Comparison of ENCODE assay signal across 8 cellular contexts in the genomic region with DNA sequence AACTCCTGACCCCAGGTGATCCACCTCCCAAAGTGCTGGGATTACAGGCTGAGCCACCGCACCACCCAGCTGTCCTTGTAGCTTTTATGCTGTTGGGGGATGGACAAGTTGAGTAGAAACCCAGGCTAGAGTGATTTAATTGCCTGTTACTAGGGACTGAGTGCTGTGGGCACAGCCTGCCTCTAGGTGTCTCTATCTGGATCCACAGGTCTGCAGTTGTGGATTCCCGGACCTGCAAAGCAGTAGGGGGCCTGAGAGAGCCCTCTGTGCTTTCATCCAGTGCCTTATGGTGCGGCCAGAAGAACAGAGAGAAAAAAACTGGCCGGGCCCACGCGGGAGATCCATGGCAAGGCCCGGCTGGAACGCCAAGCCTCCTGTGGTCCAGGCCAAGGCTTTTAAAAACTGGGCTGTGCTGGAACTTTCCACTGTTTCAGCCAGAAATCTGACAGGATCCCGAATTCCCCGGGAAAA. TPM values are rescaled to one million over a fixed set of nuclear protein-coding genes. Genes with fewer than 3 reads are reported as not detected.
DNase-seq lines count a peak whose midpoint lies in the region; ATAC-seq and TF ChIP-seq lines count a peak whose summit lies in the region.

No MANE protein-coding gene starts in this region.

- H3K4me3 Mint-ChIP-seq in chondrocyte (ENCODE audit: unreplicated experiment), result no peak overlapping the region

- 49% methylated on average over 10 of the region's 10 CpGs for WGBS in liver
- WGBS in transverse colon (ENCODE audit: low coverage in 1 of 2), 2 donors, result 33 to 45% methylated on average over 3 to 10 of the region's 10 CpGs

- ATAC-seq in GM19351 (IDR thresholded peaks at IDR 0.05; ENCODE audit: unreplicated experiment) (peak; percentile 43), HG03097 (IDR thresholded peaks at IDR 0.05; ENCODE audit: low FRiP score, unreplicated experiment) (no peak)

- no peaks in the 10 kb centered on the region for H3K27me3 ChIP-seq in AG04450 (ENCODE audit: control insufficient read depth, insufficient read depth, low read length)
- no peaks in the 10 kb centered on the region for H3K27me3 ChIP-seq in liver (ENCODE audit: control insufficient read depth in 4 of 4, insufficient read depth in 4 of 4, low read length in 3 of 4)
- H3K27me3 ChIP-seq in transverse colon, result peaks cover 8% of the 10 kb centered on the region

- H3K9me3 Mint-ChIP-seq in chondrocyte (ENCODE audit: low read depth), result no peaks in the 10 kb centered on the region

- in situ Hi-C loops in transverse colon (cut with MboI; ENCODE audit: low pct_ligation_motif_present in 1 of 4, low pct_unique_long_range_greater_than_20kb in 1 of 4, low sequenced_read_pairs in 3 of 4), result no loop called here

- H3K27ac ChIP-seq in AG04450 (ENCODE audit: low read depth, low read length) (peak overlapping the region; percentile 61), liver (ENCODE audit: low read depth in 1 of 2, low read length in 2 of 2) (no peak overlapping the region), transverse colon (peak overlapping the region in 2 of 4 donors; percentile 19 to 30)

- DNase-seq in AG04450 (ENCODE audit: low read depth, low spot score) (peak; percentile 60), NCI-H748 (lab: John Stamatoyannopoulos, UW; ENCODE audit: unreplicated experiment) (peak; percentile 88), chondrocyte (ENCODE audit: low spot score) (no peak), transverse colon (peak; percentile 33)
- DNase-seq in stimulated activated CD4-positive, alpha-beta T cell treated with anti-CD3 and anti-CD28 coated beads, Interleukin-2, amount 100 ng/mL, for 48 hours, result no peak

- peaks cover 42% of the 10 kb centered on the region for H3K4me1 Mint-ChIP-seq in chondrocyte (ENCODE audit: low read depth)

- H3K36me3 Mint-ChIP-seq in chondrocyte (ENCODE audit: low read depth), result peaks cover 3% of the 10 kb centered on the region

- peak; percentile 66 to 84 for TF ChIP-seq RAD21 in liver (IDR thresholded peaks at IDR 0.05)

- H3K9ac ChIP-seq in liver (ENCODE audit: low read depth in 1 of 2, low read length in 2 of 2), result no peak overlapping the region

- CTCF ChIA-PET in AG04450 (lab: Charles Lee), result interaction anchor here (0.6 to 2.2 kb wide), 14 partner anchors 9 to 274 kb away, joined by 3 to 10 read pairs (median 4); no protein-coding TSS in a partner anchor

- TF ChIP-seq EP300 in transverse colon (IDR thresholded peaks at IDR 0.05; ENCODE audit: low read depth), result no peak

- H3K36me3 ChIP-seq in liver (ENCODE audit: control insufficient read depth in 4 of 4, insufficient read depth in 3 of 4, low read depth in 1 of 4, low read length in 3 of 4), result peaks cover 0 to 25% (median 5%) of the 10 kb centered on the region in 4 donors
- no peaks in the 10 kb centered on the region for H3K36me3 ChIP-seq in transverse colon

- H3K4me1 ChIP-seq in liver (ENCODE audit: control insufficient read depth in 4 of 4, insufficient read depth in 4 of 4, low read length in 3 of 4) (peaks cover 3 to 28% (median 14%) of the 10 kb centered on the region in 4 donors), transverse colon (peaks cover 0 to 44% (median 14%) of the 10 kb centered on the region in 4 donors)

- intact Hi-C loops in transverse colon (cut with DNase I; ENCODE audit: low total_unique reads), result no loop called here

- no peaks in the 10 kb centered on the region for H3K9me3 ChIP-seq in AG04450 (ENCODE audit: control insufficient read depth, insufficient read depth, low read length)
- no peaks in the 10 kb centered on the region for H3K9me3 ChIP-seq in liver (ENCODE audit: control insufficient read depth in 4 of 4, low read length in 3 of 4)
- H3K9me3 ChIP-seq in transverse colon, result no peaks in the 10 kb centered on the region

- no peak overlapping the region for H3K4me3 ChIP-seq in AG04450 (ENCODE audit: low read depth, low read length)
- no peak overlapping the region for H3K4me3 ChIP-seq in liver (ENCODE audit: low read depth in 1 of 3, low read length in 3 of 3)
- no peak overlapping the region for H3K4me3 ChIP-seq in transverse colon

- H3K27me3 Mint-ChIP-seq in chondrocyte (ENCODE audit: low read depth), result no peaks in the 10 kb centered on the region

- no peak for TF ChIP-seq POLR2A in transverse colon (IDR thresholded peaks at IDR 0.05)

- POLR2A ChIA-PET in AG04450 (lab: Yijun Ruan, JAX), result no interaction called here

- TF ChIP-seq CTCF in AG04450 (IDR thresholded peaks at IDR 0.05; ENCODE audit: low read depth, low read length) (peak; percentile 85), chondrocyte (IDR thresholded peaks at IDR 0.05) (peak; percentile 80), liver (IDR thresholded peaks at IDR 0.05; ENCODE audit: low read depth, low read length, missing input control) (peak; percentile 49), transverse colon (IDR thresholded peaks at IDR 0.05) (peak; percentile 17 to 52 (median 29))

- H3K27ac Mint-ChIP-seq in chondrocyte (ENCODE audit: unreplicated experiment), result no peak overlapping the region

TF ChIP-seq in liver, 16 proteins besides CTCF, POLR2A, EP300 and RAD21:
- TF ChIP-seq FOXA1 (IDR thresholded peaks at IDR 0.05) (no peak), HNF4A (conservative IDR thresholded peaks at IDR 0.05) (peak in 1 of 2 donors; percentile 13)

RNA-seq across cellular contexts. Expression of a gene that starts 5.1 kb away (rescaled TPM):
- 21.2 and 27.7 TPM in 2 replicates for polyA plus RNA-seq in AG04450 (2011; rRNA removed)
- polyA minus RNA-seq in AG04450 (2011; rRNA and poly(A)+ RNA removed), result 15.5 and 20.6 TPM in 2 replicates
- 16.2 to 25.6 TPM (median 24.9 TPM) in 3 replicates for total RNA-seq in chondrocyte
- total RNA-seq in liver, result 10 to 100 TPM in 1 of 2 donors, 1 to 10 TPM in 1; 5.4 to 29.6 TPM
- 10 to 100 TPM; 16.7 to 47.5 TPM for polyA plus RNA-seq in liver
- 10 to 100 TPM in 3 of 4 donors, 1 to 10 TPM in 1; 9.0 to 46.6 (median 18.6) TPM for total RNA-seq in transverse colon

Comparison
In these comparisons a context has a peak if more than half of its experiments do, and no peak if none do; other contexts are left out.
1. DNase-seq: peak in AG04450 (single experiment), NCI-H748 (single experiment) and transverse colon (single experiment); none in chondrocyte (single experiment) and stimulated activated CD4-positive, alpha-beta T cell treated with anti-CD3 and anti-CD28 coated beads, Interleukin-2, amount 100 ng/mL, for 48 hours (0 of 2).
2. CTCF ChIP-seq: peak in every context shown above with its lines; median percentile 85 in AG04450; 80 in chondrocyte; 49 in liver; 29 in transverse colon.